ENCODE assay signal across 1 cellular context in the genomic region with DNA sequence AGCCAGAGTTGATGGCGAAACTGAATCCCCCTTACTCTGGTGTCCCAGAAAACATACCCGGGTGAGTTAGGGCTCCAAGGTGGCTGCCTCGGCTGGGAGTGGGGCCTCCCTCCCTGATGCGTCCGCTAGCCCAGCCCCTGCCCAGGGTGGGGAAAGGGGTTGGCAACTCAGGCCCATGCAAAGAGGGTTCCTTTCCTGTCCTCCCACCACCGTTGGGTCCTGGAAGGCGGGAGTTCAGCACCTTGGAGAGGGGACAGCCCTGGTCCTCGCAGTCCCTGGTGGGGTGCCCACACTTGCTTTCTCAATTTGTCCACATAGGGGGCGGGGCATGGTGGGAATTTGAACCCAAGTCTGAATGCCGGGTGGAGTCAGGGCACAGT.
TF ChIP-seq lines count a peak whose summit lies in the region.

No MANE protein-coding gene starts in this region.

TF ChIP-seq in K562, 482 proteins besides CTCF, POLR2A, EP300 and RAD21 (continued from another document and continues in another):
- TF ChIP-seq ZBTB40 (IDR thresholded peaks at IDR 0.05) (no peak), ZBTB40 (CRISPR knock-in tag; IDR thresholded peaks at IDR 0.05) (no peak), HOXB6 (CRISPR knock-in tag; IDR thresholded peaks at IDR 0.05; ENCODE audit: borderline replicate concordance) (no peak), CEBPZ (IDR thresholded peaks at IDR 0.05; ENCODE audit: borderline replicate concordance, low read depth, low read length) (no peak), ZNF384 (IDR thresholded peaks at IDR 0.05; ENCODE audit: low read depth, low read length) (no peak), MYNN (IDR thresholded peaks at IDR 0.05) (peak; percentile 74; the same call in 1 of the 2 replicates), MYNN (CRISPR knock-in tag; IDR thresholded peaks at IDR 0.05) (no peak), JUNB (CRISPR knock-in tag; conservative IDR thresholded peaks at IDR 0.05) (no peak), LARP7 (IDR thresholded peaks at IDR 0.05) (no peak), RBFOX2 (IDR thresholded peaks at IDR 0.05; ENCODE audit: low read depth, low read length) (peak; percentile 29; the same call in 1 of the 2 replicates), TGIF2 (CRISPR knock-in tag; IDR thresholded peaks at IDR 0.05) (no peak), TAF7 (tag; IDR thresholded peaks at IDR 0.05) (no peak), FOXJ3 (CRISPR knock-in tag; IDR thresholded peaks at IDR 0.05) (no peak), E2F4 (CRISPR knock-in tag; IDR thresholded peaks at IDR 0.05; ENCODE audit: low read depth) (0 out of 2 replicates have a peak, but pooled peaks have one; percentile 29), ASH1L (IDR thresholded peaks at IDR 0.05; ENCODE audit: borderline replicate concordance, low read depth, partially characterized antibody) (no peak), HOMEZ (CRISPR knock-in tag; IDR thresholded peaks at IDR 0.05) (no peak), ZNF212 (CRISPR knock-in tag; IDR thresholded peaks at IDR 0.05) (no peak), NELFE (IDR thresholded peaks at IDR 0.05; ENCODE audit: insufficient read depth, insufficient read length) (no peak), CUX1 (CRISPR knock-in tag; IDR thresholded peaks at IDR 0.05) (no peak), PREB (CRISPR knock-in tag; IDR thresholded peaks at IDR 0.05) (no peak), BRCA1 (IDR thresholded peaks at IDR 0.05) (no peak), BRCA1 (CRISPR knock-in tag; IDR thresholded peaks at IDR 0.05) (0 out of 2 replicates have a peak, but pooled peaks have one; percentile 51), GATAD2B (IDR thresholded peaks at IDR 0.05; ENCODE audit: borderline replicate concordance) (no peak), HEY1 (CRISPR knock-in tag; IDR thresholded peaks at IDR 0.05; ENCODE audit: borderline replicate concordance) (no peak), FOS (IDR thresholded peaks at IDR 0.05; ENCODE audit: extremely low read depth, insufficient read length) (no peak), HMG20B (CRISPR knock-in tag; IDR thresholded peaks at IDR 0.05) (no peak)
- TF ChIP-seq, protein P1, sequence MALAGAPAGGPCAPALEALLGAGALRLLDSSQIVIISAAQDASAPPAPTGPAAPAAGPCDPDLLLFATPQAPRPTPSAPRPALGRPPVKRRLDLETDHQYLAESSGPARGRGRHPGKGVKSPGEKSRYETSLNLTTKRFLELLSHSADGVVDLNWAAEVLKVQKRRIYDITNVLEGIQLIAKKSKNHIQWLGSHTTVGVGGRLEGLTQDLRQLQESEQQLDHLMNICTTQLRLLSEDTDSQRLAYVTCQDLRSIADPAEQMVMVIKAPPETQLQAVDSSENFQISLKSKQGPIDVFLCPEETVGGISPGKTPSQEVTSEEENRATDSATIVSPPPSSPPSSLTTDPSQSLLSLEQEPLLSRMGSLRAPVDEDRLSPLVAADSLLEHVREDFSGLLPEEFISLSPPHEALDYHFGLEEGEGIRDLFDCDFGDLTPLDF (CRISPR knock-in tag; IDR thresholded peaks at IDR 0.05): no peak
- TF ChIP-seq, protein P2, sequence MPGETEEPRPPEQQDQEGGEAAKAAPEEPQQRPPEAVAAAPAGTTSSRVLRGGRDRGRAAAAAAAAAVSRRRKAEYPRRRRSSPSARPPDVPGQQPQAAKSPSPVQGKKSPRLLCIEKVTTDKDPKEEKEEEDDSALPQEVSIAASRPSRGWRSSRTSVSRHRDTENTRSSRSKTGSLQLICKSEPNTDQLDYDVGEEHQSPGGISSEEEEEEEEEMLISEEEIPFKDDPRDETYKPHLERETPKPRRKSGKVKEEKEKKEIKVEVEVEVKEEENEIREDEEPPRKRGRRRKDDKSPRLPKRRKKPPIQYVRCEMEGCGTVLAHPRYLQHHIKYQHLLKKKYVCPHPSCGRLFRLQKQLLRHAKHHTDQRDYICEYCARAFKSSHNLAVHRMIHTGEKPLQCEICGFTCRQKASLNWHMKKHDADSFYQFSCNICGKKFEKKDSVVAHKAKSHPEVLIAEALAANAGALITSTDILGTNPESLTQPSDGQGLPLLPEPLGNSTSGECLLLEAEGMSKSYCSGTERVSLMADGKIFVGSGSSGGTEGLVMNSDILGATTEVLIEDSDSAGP (CRISPR knock-in tag; IDR thresholded peaks at IDR 0.05): 0 out of 2 replicates have a peak, but pooled peaks have one; percentile 15
